Comparison of ENCODE assay signal across 17 cellular contexts in genomic region chr12:52645982-52646381, GRCh38. TPM values are rescaled to one million over a fixed set of nuclear protein-coding genes. Genes with fewer than 3 reads are reported as not detected.
A peak's percentile ranks its signal among the peaks of the same experiment; 100 is the strongest.
DNase-seq lines count a peak whose midpoint lies in the region; ATAC-seq and TF ChIP-seq lines count a peak whose summit lies in the region.
"Had no signal": no experiment of that assay in that cellular context is flagged by ENCODE, and none has a peak within 500 bp of the region (broad histone marks: within the 10 kb centered on the region; RNA-seq: fewer than 3 reads in every experiment).

No MANE protein-coding gene starts in this region.

- H3K4me1 ChIP-seq in Peyer's patch (peaks cover 0 to 11% (median 1%) of the 10 kb centered on the region in 4 donors), spleen (peaks cover 0 to 13% (median 0%) of the 10 kb centered on the region in 6 donors)

- H3K27me3 Mint-ChIP-seq in activated CD8-positive, alpha-beta memory T cell treated with anti-CD3 and anti-CD28 coated beads, Interleukin-2, amount 10 ng/mL, durations not matched to agents 7 days and 5 days = peaks cover 6% of the 10 kb centered on the region

- TF ChIP-seq POLR2A in Peyer's patch (IDR thresholded peaks at IDR 0.05) (no peak), spleen (IDR thresholded peaks at IDR 0.05) (no peak)

- ATAC-seq in activated CD8-positive, alpha-beta memory T cell treated with anti-CD3 and anti-CD28 coated beads, Interleukin-2, amount 10 ng/mL, durations not matched to agents 7 days and 5 days = peak; percentile 7
- ATAC-seq in HG03469 (IDR thresholded peaks at IDR 0.05; ENCODE audit: unreplicated experiment) = no peak

- no peak for TF ChIP-seq CTCF in Peyer's patch (IDR thresholded peaks at IDR 0.05)
- no peak for TF ChIP-seq CTCF in spleen (IDR thresholded peaks at IDR 0.05 in 8 of 11, conservative IDR thresholded peaks at IDR 0.05 in 3 of 11)

- intact Hi-C loops in spleen (cut with DNase I; ENCODE audit: low total_unique reads) = no loop called here

- H3K27me3 ChIP-seq in Peyer's patch (no peaks in the 10 kb centered on the region), spleen (replicated peaks in 1 of 7) (peaks cover 0 to 6% (median 0%) of the 10 kb centered on the region in 7 donors)

- no peak for DNase-seq in activated CD8-positive, alpha-beta memory T cell treated with anti-CD3 and anti-CD28 coated beads, Interleukin-2, amount 10 ng/mL, durations not matched to agents 7 days and 5 days
- DNase-seq in activated CD8-positive, alpha-beta memory T cell treated with anti-CD3 and anti-CD28 coated beads, Interleukin-2, amount 50 U/mL, for 4 hours = no peak
- DNase-seq in Peyer's patch (no peak), ecto neural progenitor cell (ENCODE audit: low spot score) (peak; percentile 34), spleen (no peak), NOMO-1 (lab: John Stamatoyannopoulos, UW; ENCODE audit: unreplicated experiment in 2 of 2) (no peak), NCI-H1048 (lab: John Stamatoyannopoulos, UW) (no peak)
- DNase-seq: aorta, dermis blood vessel endothelial cell, DMS 273 treated with DMSO at 0.1 percent for 48 hours, NCI-H1930, NCI-H524, SW 1271 had no signal

- peaks cover 35% of the 10 kb centered on the region for H3K4me1 Mint-ChIP-seq in activated CD8-positive, alpha-beta memory T cell treated with anti-CD3 and anti-CD28 coated beads, Interleukin-2, amount 10 ng/mL, durations not matched to agents 7 days and 5 days
- H3K4me1 Mint-ChIP-seq: memory B cell had no signal

- no peaks in the 10 kb centered on the region for H3K9me3 Mint-ChIP-seq in activated CD8-positive, alpha-beta memory T cell treated with anti-CD3 and anti-CD28 coated beads, Interleukin-2, amount 10 ng/mL, durations not matched to agents 7 days and 5 days (ENCODE audit: low read depth)
- H3K9me3 Mint-ChIP-seq: memory B cell had no signal

- peak overlapping the region; percentile 17 for H3K4me3 Mint-ChIP-seq in activated CD8-positive, alpha-beta memory T cell treated with anti-CD3 and anti-CD28 coated beads, Interleukin-2, amount 10 ng/mL, durations not matched to agents 7 days and 5 days
- H3K4me3 Mint-ChIP-seq: memory B cell had no signal

- H3K27ac Mint-ChIP-seq in activated CD8-positive, alpha-beta memory T cell treated with anti-CD3 and anti-CD28 coated beads, Interleukin-2, amount 10 ng/mL, durations not matched to agents 7 days and 5 days = peak overlapping the region; percentile 94
- H3K27ac Mint-ChIP-seq: memory B cell had no signal

- H3K4me3 ChIP-seq in Peyer's patch = no peak overlapping the region
- no peak overlapping the region for H3K4me3 ChIP-seq in spleen

- H3K9me3 ChIP-seq in Peyer's patch = no peaks in the 10 kb centered on the region
- no peaks in the 10 kb centered on the region for H3K9me3 ChIP-seq in spleen

- peak overlapping the region; percentile 10 to 38 (median 24) for H3K27ac ChIP-seq in Peyer's patch
- peak overlapping the region in 5 of 8 donors; percentile 24 to 85 (median 64) for H3K27ac ChIP-seq in spleen

- H3K36me3 Mint-ChIP-seq in activated CD8-positive, alpha-beta memory T cell treated with anti-CD3 and anti-CD28 coated beads, Interleukin-2, amount 10 ng/mL, durations not matched to agents 7 days and 5 days = peaks cover 3% of the 10 kb centered on the region
- H3K36me3 Mint-ChIP-seq: memory B cell had no signal

- H3K36me3 ChIP-seq in Peyer's patch = no peaks in the 10 kb centered on the region
- no peaks in the 10 kb centered on the region for H3K36me3 ChIP-seq in spleen

- CTCF ChIA-PET in activated CD8-positive, alpha-beta memory T cell treated with anti-CD3 and anti-CD28 coated beads, Interleukin-2, amount 10 ng/mL, durations not matched to agents 7 days and 5 days (lab: Charles Lee) = interaction anchor here (1.2 to 1.6 kb wide), 4 partner anchors 13 to 239 kb away, joined by 3 to 6 read pairs (median 6); no protein-coding TSS in a partner anchor

- 58 to 77% (median 71%) methylated on average over 4 of the region's 4 CpGs for WGBS in spleen, 5 donors

RNA-seq across cellular contexts. Expression of gene KRT2, which starts 6.0 kb away (rescaled TPM):
- total RNA-seq in activated CD8-positive, alpha-beta memory T cell treated with anti-CD3 and anti-CD28 coated beads, Interleukin-2, amount 10 ng/mL, durations not matched to agents 7 days and 5 days = not detected
- 1 to 10 TPM in 1 of 4 donors, under 1 TPM in 1, not detected in 2; 0.47 to 2.5 TPM for total RNA-seq in Peyer's patch
- total RNA-seq in spleen = under 1 TPM in 3 of 7 donors, not detected in 4; 0.13 to 0.52 (median 0.26) TPM
- polyA plus RNA-seq in spleen = under 1 TPM; 0.07 to 0.45 (median 0.42) TPM
- total RNA-seq: aorta, dermis blood vessel endothelial cell, omental fat pad had no signal
- polyA plus RNA-seq: AG04450 had no signal

RNA-seq across cellular contexts. Expression of gene KRT73, which starts 27.6 kb away (rescaled TPM):
- total RNA-seq in activated CD8-positive, alpha-beta memory T cell treated with anti-CD3 and anti-CD28 coated beads, Interleukin-2, amount 10 ng/mL, durations not matched to agents 7 days and 5 days = not detected
- 1 to 10 TPM in 1 of 4 donors, under 1 TPM in 1, not detected in 2; 0.40 to 1.2 TPM for total RNA-seq in Peyer's patch
- total RNA-seq in spleen = 1 to 10 TPM in 3 of 7 donors, under 1 TPM in 4; 0.13 to 1.4 (median 0.59) TPM
- polyA plus RNA-seq in spleen = under 1 TPM; 0.04 to 0.20 (median 0.16) TPM
- total RNA-seq: aorta, dermis blood vessel endothelial cell, omental fat pad had no signal
- polyA plus RNA-seq: AG04450, aorta had no signal

RNA-seq across cellular contexts. Expression of gene KRT1, which starts 34.2 kb away (rescaled TPM):
- total RNA-seq in activated CD8-positive, alpha-beta memory T cell treated with anti-CD3 and anti-CD28 coated beads, Interleukin-2, amount 10 ng/mL, durations not matched to agents 7 days and 5 days = not detected
- total RNA-seq in Peyer's patch (1 to 10 TPM in 1 of 4 donors, under 1 TPM in 2, not detected in 1; 0.76 to 1.7 (median 0.94) TPM), spleen (1 to 10 TPM in 2 of 7 donors, under 1 TPM in 3, not detected in 2; 0.58 to 2.4 (median 0.68) TPM)
- under 1 TPM in 1 of 3 donors, not detected in 2; 0.05 TPM for polyA plus RNA-seq in spleen
- total RNA-seq: dermis blood vessel endothelial cell had no signal
- polyA plus RNA-seq: AG04450, aorta had no signal

RNA-seq across cellular contexts. Expression of gene KRT72, which starts 44.7 kb away (rescaled TPM):
- under 1 TPM in 1 of 2 experiments, not detected in 1; 0.15 TPM for total RNA-seq in activated CD8-positive, alpha-beta memory T cell treated with anti-CD3 and anti-CD28 coated beads, Interleukin-2, amount 10 ng/mL, durations not matched to agents 7 days and 5 days
- 1 to 10 TPM in 3 of 4 donors, not detected in 1; 1.1 to 4.5 (median 2.3) TPM for total RNA-seq in Peyer's patch
- 1 to 10 TPM in 2 of 7 donors, under 1 TPM in 4, not detected in 1; 0.52 to 2.2 (median 0.78) TPM for total RNA-seq in spleen
- polyA plus RNA-seq in spleen = 1 to 10 TPM in 2 of 3 donors, under 1 TPM in 1; 0.86 to 1.7 (median 1.4) TPM
- total RNA-seq: aorta, dermis blood vessel endothelial cell had no signal
- polyA plus RNA-seq: AG04450 had no signal

RNA-seq across cellular contexts. Expression of gene KRT77, which starts 57.3 kb away (rescaled TPM):
- not detected for total RNA-seq in activated CD8-positive, alpha-beta memory T cell treated with anti-CD3 and anti-CD28 coated beads, Interleukin-2, amount 10 ng/mL, durations not matched to agents 7 days and 5 days
- total RNA-seq in Peyer's patch (not detected), spleen (not detected)
- polyA plus RNA-seq in spleen = under 1 TPM in 1 of 3 donors, not detected in 2; 0.03 TPM
- total RNA-seq: aorta, dermis blood vessel endothelial cell, omental fat pad had no signal
- polyA plus RNA-seq: AG04450, aorta had no signal
